19 cellular contexts compared by ENCODE assay signal in the genomic region with DNA sequence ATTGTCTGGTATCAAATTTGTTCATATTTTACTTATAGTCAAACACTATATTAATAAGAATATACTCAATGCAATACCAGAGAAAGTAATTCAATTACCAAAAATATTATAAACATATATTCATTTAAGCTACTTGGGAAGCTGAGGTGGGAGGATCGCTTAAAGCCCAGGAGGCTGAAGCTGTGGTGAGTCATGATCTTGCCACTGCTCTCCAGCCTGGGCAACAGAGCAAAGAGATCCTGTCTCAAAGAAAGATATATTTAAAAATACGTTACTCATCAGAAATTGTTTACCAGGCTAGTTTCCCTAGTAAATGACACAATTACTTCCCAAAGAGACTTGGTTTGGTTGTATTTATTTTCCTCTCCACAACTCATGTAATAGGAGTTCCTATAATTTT.
DNase-seq lines count a peak whose midpoint lies in the region; ATAC-seq, FAIRE-seq and TF ChIP-seq lines count a peak whose summit lies in the region.
"Had no signal": no experiment of that assay in that cellular context is flagged by ENCODE, and none has a peak within 500 bp of the region (broad histone marks: within the 10 kb centered on the region; RNA-seq: fewer than 3 reads in every experiment).

No MANE protein-coding gene starts in this region.

- FAIRE-seq in GM19239 (lab: Jason Lieb, UNC): no peak

- peak; percentile 60; the same call in 2 of the 3 replicates for ATAC-seq in RWPE2 (ENCODE audit: low read depth)
- no peak for ATAC-seq in sciatic nerve
- ATAC-seq: left ventricle myocardium superior had no signal

- peak; percentile 65 for DNase-seq in HCEC 1CT
- DNase-seq in RWPE2 (ENCODE audit: low spot score): no peak
- peak; percentile 25 for DNase-seq in epithelial cell of proximal tubule (ENCODE audit: low read depth)
- peak; percentile 20 for DNase-seq in myocyte (ENCODE audit: low read depth)
- no peak for DNase-seq in SKM-1 (lab: John Stamatoyannopoulos, UW; ENCODE audit: unreplicated experiment)
- DNase-seq in sciatic nerve (ENCODE audit: low spot score): no peak
- no peak for DNase-seq in activated CD4-positive, alpha-beta T cell treated with anti-CD3 and anti-CD28 coated beads for 1 hour
- no peak for DNase-seq in GM19239 (ENCODE audit: insufficient read length, low spot score)
- DNase-seq: activated CD4-positive, alpha-beta T cell treated with anti-CD3 and anti-CD28 coated beads for 4 hours; activated CD8-positive, alpha-beta memory T cell treated with anti-CD3 and anti-CD28 coated beads, Interleukin-2, amount 50 U/mL, for 48 hours; anterior cingulate cortex; DMS 273 treated with DMSO at 0.1 percent for 48 hours; left ventricle myocardium superior; NCI-H1436 treated with DMSO at 0.1 percent for 48 hours; SHP77; spleen; T1000; thyroid gland had no signal

- no peak overlapping the region for H3K27ac ChIP-seq in RWPE2 (ENCODE audit: poor library complexity, severe bottlenecking)
- H3K27ac ChIP-seq: esophagus muscularis mucosa, spleen, thyroid gland had no signal

- intact Hi-C loops in sciatic nerve (cut with DNase I): no loop called here

- H3K4me1 ChIP-seq in RWPE2 (ENCODE audit: insufficient read depth, poor library complexity, severe bottlenecking): no peaks in the 10 kb centered on the region
- H3K4me1 ChIP-seq: esophagus muscularis mucosa, spleen, thyroid gland had no signal

- H3K4me3 ChIP-seq in RWPE2 (ENCODE audit: severe bottlenecking) (no peak overlapping the region), epithelial cell of proximal tubule (ENCODE audit: low read depth, low read length) (no peak overlapping the region)
- H3K4me3 ChIP-seq: esophagus muscularis mucosa, spleen, thyroid gland had no signal

- no peaks in the 10 kb centered on the region for H3K27me3 ChIP-seq in RWPE2 (ENCODE audit: insufficient read depth, poor library complexity, severe bottlenecking)
- H3K27me3 ChIP-seq: esophagus muscularis mucosa, spleen, thyroid gland had no signal

- H3K36me3 ChIP-seq in RWPE2 (ENCODE audit: low read depth): no peaks in the 10 kb centered on the region
- H3K36me3 ChIP-seq: esophagus muscularis mucosa, spleen, thyroid gland had no signal

- H3K9me3 ChIP-seq in RWPE2 (ENCODE audit: severe bottlenecking): no peaks in the 10 kb centered on the region
- H3K9me3 ChIP-seq: esophagus muscularis mucosa, spleen, thyroid gland had no signal

- TF ChIP-seq CTCF in RWPE2 (IDR thresholded peaks at IDR 0.05; ENCODE audit: poor library complexity, severe bottlenecking) (no peak), epithelial cell of proximal tubule (conservative IDR thresholded peaks at IDR 0.05; ENCODE audit: low read depth, low read length) (no peak)

Comparison
In these comparisons a context has a peak if more than half of its experiments do, and no peak if none do; other contexts are left out.
1. DNase-seq: peak in HCEC 1CT (single experiment), epithelial cell of proximal tubule (single experiment) and myocyte (single experiment); none in RWPE2 (single experiment), SKM-1 (single experiment), sciatic nerve (single experiment), activated CD4-positive, alpha-beta T cell treated with anti-CD3 and anti-CD28 coated beads for 1 hour (single experiment) and GM19239 (single experiment).